Comparison of ENCODE assay signal across 1 cellular context in the genomic region with DNA sequence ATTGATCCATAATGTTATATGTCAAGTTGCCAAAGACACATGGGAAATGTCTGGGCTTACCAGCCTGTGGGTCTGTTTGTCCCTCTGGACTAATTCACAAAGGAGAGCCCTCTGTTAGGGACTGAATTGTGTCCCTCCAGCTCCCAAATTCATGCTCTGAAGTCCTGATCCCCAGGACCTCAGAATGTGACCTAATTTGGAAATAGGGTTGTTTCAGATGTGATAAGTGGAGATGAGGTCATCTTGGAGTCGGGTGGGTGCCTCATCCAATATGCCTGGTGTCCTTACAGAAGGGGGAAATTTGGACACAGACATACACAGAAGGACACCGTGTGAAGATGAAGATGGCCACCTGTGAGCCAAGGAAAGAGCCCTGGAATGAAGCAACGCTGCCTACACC.
TF ChIP-seq lines count a peak whose summit lies in the region.

No MANE protein-coding gene starts in this region.

TF ChIP-seq in K562, 482 proteins besides CTCF, POLR2A, EP300 and RAD21:
- TF ChIP-seq ZNF175 (CRISPR knock-in tag; IDR thresholded peaks at IDR 0.05; ENCODE audit: low read depth) (peak; percentile 62; the same call in 1 of the 2 replicates), GABPA (tag; conservative IDR thresholded peaks at IDR 0.05; ENCODE audit: low read depth) (no peak), SMAD1 (IDR thresholded peaks at IDR 0.05; ENCODE audit: low read depth, low read length, partially characterized antibody) (no peak), VEZF1 (CRISPR knock-in tag; IDR thresholded peaks at IDR 0.05) (peak; percentile 11; the same call in 1 of the 2 replicates), RBFOX2 (IDR thresholded peaks at IDR 0.05; ENCODE audit: low read depth, low read length) (no peak), SRF (CRISPR knock-in tag; IDR thresholded peaks at IDR 0.05) (peak in 1 of 2 experiments; percentile 81; a peak in 2 of 4 replicates), JUND (IDR thresholded peaks at IDR 0.05; ENCODE audit: borderline replicate concordance, low read depth, low read length) (peak; percentile 46; the same call in 1 of the 2 replicates), JUND (tag; IDR thresholded peaks at IDR 0.05; ENCODE audit: borderline replicate concordance, low read depth, low read length) (peak; percentile 55; the same call in 1 of the 3 replicates)
- TF ChIP-seq, protein P1, sequence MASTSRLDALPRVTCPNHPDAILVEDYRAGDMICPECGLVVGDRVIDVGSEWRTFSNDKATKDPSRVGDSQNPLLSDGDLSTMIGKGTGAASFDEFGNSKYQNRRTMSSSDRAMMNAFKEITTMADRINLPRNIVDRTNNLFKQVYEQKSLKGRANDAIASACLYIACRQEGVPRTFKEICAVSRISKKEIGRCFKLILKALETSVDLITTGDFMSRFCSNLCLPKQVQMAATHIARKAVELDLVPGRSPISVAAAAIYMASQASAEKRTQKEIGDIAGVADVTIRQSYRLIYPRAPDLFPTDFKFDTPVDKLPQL (IDR thresholded peaks at IDR 0.05; ENCODE audit: extremely low read depth, insufficient read length), result no peak
- TF ChIP-seq, protein P2, sequence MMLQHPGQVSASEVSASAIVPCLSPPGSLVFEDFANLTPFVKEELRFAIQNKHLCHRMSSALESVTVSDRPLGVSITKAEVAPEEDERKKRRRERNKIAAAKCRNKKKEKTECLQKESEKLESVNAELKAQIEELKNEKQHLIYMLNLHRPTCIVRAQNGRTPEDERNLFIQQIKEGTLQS (IDR thresholded peaks at IDR 0.05), result peak; percentile 76
- TF ChIP-seq, protein P2 (CRISPR knock-in tag; conservative IDR thresholded peaks at IDR 0.05), result no peak
